ENCODE assay signal across 25 cellular contexts in genomic region chr3:17355591-17355990, GRCh38.
DNase-seq lines count a peak whose midpoint lies in the region; ATAC-seq, FAIRE-seq and TF ChIP-seq lines count a peak whose summit lies in the region.
"Had no signal": no experiment of that assay in that cellular context is flagged by ENCODE, and none has a peak within 500 bp of the region (broad histone marks: within the 10 kb centered on the region; RNA-seq: fewer than 3 reads in every experiment).

No MANE protein-coding gene starts in this region.

- H3K4me1 ChIP-seq in IMR-90 (ENCODE audit: control insufficient read depth, insufficient read depth, low read length) (no peaks in the 10 kb centered on the region), A673 (ENCODE audit: insufficient read depth, low read length, poor library complexity, severe bottlenecking) (no peaks in the 10 kb centered on the region), Peyer's patch (no peaks in the 10 kb centered on the region)

- H2AK5ac ChIP-seq in IMR-90 (ENCODE audit: low read depth, low read length), result no peak overlapping the region

- H2BK20ac ChIP-seq in IMR-90 (ENCODE audit: low read depth, low read length), result no peak overlapping the region

- H3K36me3 ChIP-seq in IMR-90 (ENCODE audit: control insufficient read depth, insufficient read depth, low read length) (no peaks in the 10 kb centered on the region), A673 (ENCODE audit: insufficient read depth, low read length, poor library complexity, severe bottlenecking) (no peaks in the 10 kb centered on the region), Peyer's patch (no peaks in the 10 kb centered on the region)
- H3K36me3 ChIP-seq: suprapubic skin, vagina had no signal

- no peak for TF ChIP-seq CTCF in IMR-90 (conservative IDR thresholded peaks at IDR 0.05; ENCODE audit: low read depth, low read length)
- no peak for TF ChIP-seq CTCF in A673 (conservative IDR thresholded peaks at IDR 0.05; ENCODE audit: low read depth, low read length)
- no peak for TF ChIP-seq CTCF in Peyer's patch (IDR thresholded peaks at IDR 0.05)

- ATAC-seq in IMR-90 (ENCODE audit: low read depth), result no peak
- ATAC-seq: stimulated activated effector memory CD8-positive, alpha-beta T cell treated with anti-CD3 and anti-CD28 coated beads, Interleukin-12 subunit alpha, Interleukin-12 subunit beta, amount 100 ng/mL, for 72 hours; WTC11 had no signal

- CTCF ChIA-PET in IMR-90 (lab: Yijun Ruan, JAX), result interaction anchor here (0.5 to 1.3 kb wide), 2 partner anchors 18 to 52 kb away, joined by 3 to 5 read pairs; no protein-coding TSS in a partner anchor
- CTCF ChIA-PET in A673 (lab: Charles Lee), result no interaction called here

- H4K91ac ChIP-seq in IMR-90 (ENCODE audit: insufficient read depth, low read depth, low read length), result no peak overlapping the region

- H2BK5ac ChIP-seq in IMR-90 (ENCODE audit: low read depth, low read length, poor library complexity, severe bottlenecking), result no peak overlapping the region

- no peak overlapping the region for H3K4me2 ChIP-seq in IMR-90 (ENCODE audit: low read depth, low read length)
- H3K4me2 ChIP-seq: hepatocyte had no signal

- no peak overlapping the region for H3K4ac ChIP-seq in IMR-90 (ENCODE audit: low read depth, low read length)

- H3K14ac ChIP-seq in IMR-90 (replicated peaks; ENCODE audit: low read depth, low read length), result no peak overlapping the region

- peak; percentile 43 for DNase-seq in EH (ENCODE audit: low read depth)
- no peak for DNase-seq in IMR-90
- DNase-seq in non-pigmented ciliary epithelial cell (ENCODE audit: low read depth), result peak; percentile 5
- DNase-seq in pons (ENCODE audit: low spot score), result no peak
- no peak for DNase-seq in A673 (ENCODE audit: low spot score)
- DNase-seq in Peyer's patch, result no peak
- DNase-seq: activated CD4-positive, alpha-beta T cell treated with anti-CD3 and anti-CD28 coated beads, Interleukin-2, amount 50 U/mL, for 48 hours; activated CD8-positive, alpha-beta memory T cell treated with anti-CD3 and anti-CD28 coated beads, Interleukin-2, amount 50 U/mL, for 48 hours; activated naive CD8-positive, alpha-beta T cell treated with anti-CD3 and anti-CD28 coated beads, Interleukin-2, amount 10 ng/mL, durations not matched to agents 7 days and 5 days; COR-L47; foreskin melanocyte; GOT3; immature natural killer cell; NCI-H1694; NCI-H2171 treated with DMSO at 0.1 percent for 48 hours; NCI-H526; small intestine; stimulated activated CD4-positive, alpha-beta T cell treated with anti-CD3 and anti-CD28 coated beads, Interleukin-2, amount 100 ng/mL, for 24 hours had no signal

- in situ Hi-C loops in IMR-90 (cut with MboI; ENCODE audit: low sequenced_read_pairs), result no loop called here

- H2AFZ ChIP-seq in IMR-90 (replicated peaks; ENCODE audit: low read length, poor library complexity), result no peak overlapping the region
- H2AFZ ChIP-seq: hepatocyte had no signal

- H3K27me3 ChIP-seq in IMR-90 (ENCODE audit: control insufficient read depth, insufficient read depth, low read length), result no peaks in the 10 kb centered on the region
- no peaks in the 10 kb centered on the region for H3K27me3 ChIP-seq in A673 (replicated peaks; ENCODE audit: insufficient read depth, low read depth, low read length, poor library complexity)
- no peaks in the 10 kb centered on the region for H3K27me3 ChIP-seq in Peyer's patch
- H3K27me3 ChIP-seq: hepatocyte, suprapubic skin, vagina had no signal

- no peaks in the 10 kb centered on the region for H4K20me1 ChIP-seq in IMR-90 (ENCODE audit: insufficient read depth, low read length)

- intact Hi-C loops in IMR-90 (cut with micrococcal nuclease) (no loop called here), A673 (cut with micrococcal nuclease; ENCODE audit: unreplicated experiment) (no loop called here)

- WGBS in IMR-90 (ENCODE audit: extremely low coverage in 2 of 2, insufficient read length in 1 of 2), 2 experiments, result no CpG with 5 or more reads among the region's 1 CpG

- H3K18ac ChIP-seq in IMR-90 (ENCODE audit: low read depth, low read length), result no peak overlapping the region

- H3K9me1 ChIP-seq in IMR-90 (ENCODE audit: insufficient read depth, low read length), result no peaks in the 10 kb centered on the region

- H3K23ac ChIP-seq in IMR-90 (ENCODE audit: low read depth, low read length), result no peak overlapping the region

- H4K8ac ChIP-seq in IMR-90 (ENCODE audit: low read depth in 2 of 2, low read length in 2 of 2), result no peak overlapping the region

- H3K9me3 ChIP-seq in IMR-90 (ENCODE audit: control insufficient read depth, insufficient read depth, low read length) (no peaks in the 10 kb centered on the region), A673 (ENCODE audit: low read depth, low read length, poor library complexity, severe bottlenecking) (no peaks in the 10 kb centered on the region), Peyer's patch (no peaks in the 10 kb centered on the region)
- H3K9me3 ChIP-seq: suprapubic skin, vagina had no signal

- no peak overlapping the region for H3K4me3 ChIP-seq in IMR-90 (ENCODE audit: insufficient read depth, low read depth, low read length)
- H3K4me3 ChIP-seq in A673 (ENCODE audit: low read depth, low read length, poor library complexity, severe bottlenecking), result no peak overlapping the region
- no peak overlapping the region for H3K4me3 ChIP-seq in Peyer's patch
- H3K4me3 ChIP-seq: coronary artery, hepatocyte, suprapubic skin, vagina had no signal

- H3K9ac ChIP-seq in IMR-90 (ENCODE audit: low read depth, low read length), result no peak overlapping the region

- no peak for TF ChIP-seq POLR2A in IMR-90 (IDR thresholded peaks at IDR 0.05; ENCODE audit: low read depth, low read length)
- no peak for TF ChIP-seq POLR2A in Peyer's patch (IDR thresholded peaks at IDR 0.05)

- POLR2A ChIA-PET in IMR-90 (lab: Charles Lee; ENCODE audit: unreplicated experiment), result no interaction called here
- POLR2A ChIA-PET in A673 (lab: Charles Lee; ENCODE audit: low non-redundant PET), result no interaction called here

- peak; percentile 95 for FAIRE-seq in endometrium (lab: Jason Lieb, UNC)
- FAIRE-seq: small intestine had no signal

- dilution Hi-C loops in IMR-90 (cut with HindIII; ENCODE audit: low sequenced_read_pairs, unreplicated experiment), result no loop called here

- H3K79me1 ChIP-seq in IMR-90 (ENCODE audit: low read depth in 1 of 2, low read length in 2 of 2), result no peaks in the 10 kb centered on the region

- no peak overlapping the region for H3K56ac ChIP-seq in IMR-90 (ENCODE audit: extremely low read depth, insufficient read depth, low read length)

- H3K27ac ChIP-seq in IMR-90 (ENCODE audit: insufficient read depth, low read length) (no peak overlapping the region), A673 (ENCODE audit: low read depth, low read length, poor library complexity, severe bottlenecking) (no peak overlapping the region), Peyer's patch (no peak overlapping the region)
- H3K27ac ChIP-seq: coronary artery, hepatocyte, suprapubic skin had no signal

- H4K5ac ChIP-seq in IMR-90 (ENCODE audit: low read depth, low read length), result no peak overlapping the region

- no TSS peak for BruUV-seq in IMR-90 (replicated peaks; lab: Mats Ljungman, UMichigan)
- no TSS peak for BruUV-seq in A673 (replicated peaks; lab: Mats Ljungman, UMichigan)

- no peak for TF ChIP-seq RAD21 in IMR-90 (IDR thresholded peaks at IDR 0.05; ENCODE audit: low read length)

- H2BK15ac ChIP-seq in IMR-90 (ENCODE audit: low read depth, low read length), result no peak overlapping the region

- no peak overlapping the region for H2BK120ac ChIP-seq in IMR-90 (ENCODE audit: low read depth, low read length)

- H2AK9ac ChIP-seq in IMR-90 (replicated peaks; ENCODE audit: low read depth, low read length, poor library complexity), result no peak overlapping the region

TF ChIP-seq in IMR-90, 13 proteins besides CTCF, POLR2A, EP300 and RAD21:
- TF ChIP-seq SMC3 (IDR thresholded peaks at IDR 0.05; ENCODE audit: low read depth, low read length) (no peak), CEBPB (IDR thresholded peaks at IDR 0.05; ENCODE audit: low read depth, low read length) (peak; percentile 48; the same call in 1 of the 2 replicates)

Comparison
In these comparisons a context has a peak if more than half of its experiments do, and no peak if none do; other contexts are left out.
1. DNase-seq: peak in EH (single experiment) and non-pigmented ciliary epithelial cell (single experiment); none in IMR-90 (single experiment), pons (single experiment), A673 (single experiment) and Peyer's patch (0 of 3).